In the genomic region with DNA sequence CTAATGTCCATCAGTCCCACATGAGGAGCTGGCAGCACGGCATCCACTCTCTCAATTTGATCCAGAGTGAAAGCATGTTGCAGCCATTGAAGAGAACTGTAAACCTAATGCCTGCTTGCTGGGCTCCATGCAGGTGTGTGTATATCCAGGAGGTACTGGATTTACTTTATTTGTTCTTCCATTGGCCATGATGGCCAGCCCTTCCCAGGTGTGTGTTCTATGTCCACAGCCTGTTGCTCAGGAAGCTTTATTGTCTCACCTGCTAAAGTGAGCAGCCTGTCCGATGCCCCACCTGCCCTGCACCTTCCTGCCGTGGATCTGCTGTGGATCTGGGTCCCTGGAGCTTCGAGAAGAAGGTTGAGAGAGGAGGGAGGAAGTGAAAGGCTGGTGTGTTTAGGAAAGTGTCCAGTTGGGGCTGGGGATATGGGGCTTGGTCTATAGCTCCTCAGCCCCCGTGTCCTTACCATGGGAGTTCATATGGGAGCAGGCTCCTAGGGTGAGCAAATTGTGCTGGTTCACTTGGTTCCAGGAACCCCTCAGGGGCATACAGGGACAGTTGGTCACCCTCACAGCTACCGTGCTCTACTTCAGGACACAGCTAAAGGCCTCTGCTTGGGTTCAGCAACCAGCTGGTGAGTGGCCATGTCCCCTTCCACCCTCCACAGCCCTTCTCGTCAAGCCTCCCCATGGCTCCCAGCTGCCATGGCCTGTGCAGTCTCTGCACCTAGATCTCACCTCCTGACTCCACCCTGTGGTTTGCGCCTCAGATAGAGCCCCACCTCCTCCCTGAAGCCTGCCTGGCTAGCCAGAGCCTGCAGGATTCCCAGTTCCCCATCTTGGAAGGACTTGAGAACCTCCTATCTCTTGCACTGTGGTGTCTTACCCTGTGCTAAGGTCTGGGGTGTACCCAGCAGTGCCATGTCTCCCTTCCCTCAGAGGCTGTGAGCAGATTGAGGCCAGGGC, we compare ENCODE assay signal across 20 cellular contexts. TPM values are rescaled to one million over a fixed set of nuclear protein-coding genes. Genes with fewer than 3 reads are reported as not detected.
DNase-seq lines count a peak whose midpoint lies in the region; ATAC-seq and TF ChIP-seq lines count a peak whose summit lies in the region.
"Had no signal": no experiment of that assay in that cellular context is flagged by ENCODE, and none has a peak within 500 bp of the region (broad histone marks: within the 10 kb centered on the region; RNA-seq: fewer than 3 reads in every experiment).

No MANE protein-coding gene starts in this region.

- TF ChIP-seq CTCF in CD14-positive monocyte (IDR thresholded peaks at IDR 0.05) (no peak), endodermal cell (conservative IDR thresholded peaks at IDR 0.05) (no peak), left lung (IDR thresholded peaks at IDR 0.05) (no peak), thyroid gland (IDR thresholded peaks at IDR 0.05) (no peak)

- H3K9me3 ChIP-seq in endodermal cell (ENCODE audit: control insufficient read depth, low read length) (peaks cover 17% of the 10 kb centered on the region), left lung (peaks cover 0 to 12% of the 10 kb centered on the region in 2 donors), thyroid gland (no peaks in the 10 kb centered on the region)

- no peaks in the 10 kb centered on the region for H3K27me3 ChIP-seq in endodermal cell (ENCODE audit: control insufficient read depth, insufficient read depth, low read length, poor library complexity, severe bottlenecking)
- H3K27me3 ChIP-seq in left lung = peaks cover 0 to 27% of the 10 kb centered on the region in 2 donors
- no peaks in the 10 kb centered on the region for H3K27me3 ChIP-seq in thyroid gland
- H3K27me3 ChIP-seq: BLaER1 had no signal

- H3K4me3 ChIP-seq in endodermal cell (ENCODE audit: low read length) = peak overlapping the region; percentile 56
- H3K4me3 ChIP-seq in left lung = no peak overlapping the region
- H3K4me3 ChIP-seq in thyroid gland (replicated peaks in 1 of 3) = no peak overlapping the region
- H3K4me3 ChIP-seq: BLaER1 had no signal

- H3K36me3 ChIP-seq in endodermal cell (ENCODE audit: control insufficient read depth, insufficient read depth, low read length) (no peaks in the 10 kb centered on the region), left lung (peaks cover 0 to 3% of the 10 kb centered on the region in 2 donors), thyroid gland (no peaks in the 10 kb centered on the region)

- H3K9ac ChIP-seq in endodermal cell (ENCODE audit: extremely low read depth, low read length, poor library complexity, severe bottlenecking) = no peak overlapping the region
- H3K9ac ChIP-seq: BLaER1 had no signal

- H3K27ac Mint-ChIP-seq in CD14-positive monocyte = peak overlapping the region in 4 of 7 donors; percentile 20 to 79 (median 69)
- no peak overlapping the region for H3K27ac Mint-ChIP-seq in endodermal cell
- H3K27ac Mint-ChIP-seq: IgD-negative memory B cell had no signal

- H3K9me3 Mint-ChIP-seq in CD14-positive monocyte (peaks cover 11 to 17% (median 14%) of the 10 kb centered on the region in 7 donors), endodermal cell (peaks cover 15% of the 10 kb centered on the region)

- TF ChIP-seq POLR2A in thyroid gland (IDR thresholded peaks at IDR 0.05) = no peak

- H3K27me3 Mint-ChIP-seq in CD14-positive monocyte (ENCODE audit: low read depth in 3 of 3) (peaks cover 0 to 2% (median 0%) of the 10 kb centered on the region in 3 donors), endodermal cell (ENCODE audit: insufficient read depth) (peaks cover 7% of the 10 kb centered on the region)
- H3K27me3 Mint-ChIP-seq: IgD-negative memory B cell had no signal

- 92 to 94% methylated on average over 5 to 8 of the region's 8 CpGs for WGBS in endodermal cell (ENCODE audit: insufficient coverage in 1 of 2, insufficient read length in 1 of 2), 2 experiments
- WGBS in thyroid gland, 2 donors = 89 to 90% methylated on average over 8 of the region's 8 CpGs

- DNase-seq in DMS153 (lab: John Stamatoyannopoulos, UW) (peak; percentile 70), DMS153 treated with DMSO at 0.1 percent for 48 hours (lab: John Stamatoyannopoulos, UW; ENCODE audit: unreplicated experiment) (no peak), CD14-positive monocyte (ENCODE audit: low spot score) (no peak), NCI-H69 (lab: John Stamatoyannopoulos, UW) (peak; percentile 22), endodermal cell (no peak), left lung (no peak), thyroid gland (no peak)
- DNase-seq: COR-L47, NCI-H2029 treated with DMSO at 0.1 percent for 48 hours, NCI-H2171 treated with DMSO at 0.1 percent for 48 hours, OCI-M1, SHP77 treated with DMSO at 0.1 percent for 48 hours had no signal

- H3K4me1 Mint-ChIP-seq in CD14-positive monocyte (peaks cover 68% of the 10 kb centered on the region), endodermal cell (peaks cover 11% of the 10 kb centered on the region)

- H3K4me1 ChIP-seq in endodermal cell (ENCODE audit: control insufficient read depth, insufficient read depth, low read length) (peaks cover 3% of the 10 kb centered on the region), left lung (peaks cover 0 to 20% of the 10 kb centered on the region in 2 donors), thyroid gland (no peaks in the 10 kb centered on the region)

- H3K27ac ChIP-seq in endodermal cell (ENCODE audit: low read depth, low read length) (no peak overlapping the region), left lung (no peak overlapping the region), thyroid gland (no peak overlapping the region)
- H3K27ac ChIP-seq: 22Rv1, BLaER1, HL-60 had no signal

- ATAC-seq in left lung = no peak
- ATAC-seq in GM21360 (IDR thresholded peaks at IDR 0.05; ENCODE audit: unreplicated experiment) = no peak

- H3K36me3 Mint-ChIP-seq in CD14-positive monocyte (peaks cover 7% of the 10 kb centered on the region in 2 donors), endodermal cell (ENCODE audit: low read depth) (no peaks in the 10 kb centered on the region)
- H3K36me3 Mint-ChIP-seq: IgD-negative memory B cell had no signal

- H3K4me3 Mint-ChIP-seq in CD14-positive monocyte (no peak overlapping the region), endodermal cell (no peak overlapping the region)
- H3K4me3 Mint-ChIP-seq: IgD-negative memory B cell had no signal

- intact Hi-C loops in CD14-positive monocyte (cut with micrococcal nuclease) = loop anchor here (5.0 to 10.0 kb wide), 2 partner anchors 39 to 97 kb away; partner anchors contain the start of genes TREM1 (in 1 of the 2) and TREML4 (in 1 of the 2)
- intact Hi-C loops in left lung (cut with DNase I) = no loop called here
- intact Hi-C loops in thyroid gland (cut with DNase I) = no loop called here

RNA-seq across cellular contexts. Expression of gene TREML2, which starts 12.7 kb away (rescaled TPM):
- polyA plus RNA-seq in CD14-positive monocyte = 1 to 10 TPM in 1 of 2 donors, under 1 TPM in 1; 0.89 to 1.1 TPM
- total RNA-seq in endodermal cell (not detected), left lung (1 to 10 TPM in 1 of 2 donors, under 1 TPM in 1; 0.32 to 3.2 TPM), thyroid gland (not detected)
- not detected for polyA plus RNA-seq in endodermal cell (2013, experiment 1 of 2)
- polyA plus RNA-seq in endodermal cell (2013, experiment 2 of 2) = not detected
- total RNA-seq: NCI-H460, RPMI7951 had no signal
- polyA plus RNA-seq: AG04450 had no signal

RNA-seq across cellular contexts. Expression of gene TREM2, which starts 25.3 kb away (rescaled TPM):
- under 1 TPM; 0.54 to 0.78 TPM for polyA plus RNA-seq in CD14-positive monocyte
- total RNA-seq in endodermal cell (not detected), left lung (10 to 100 TPM; 16.2 to 29.2 TPM), thyroid gland (1 to 10 TPM in 3 of 4 donors, not detected in 1; 1.0 to 4.1 (median 1.7) TPM)
- not detected for polyA plus RNA-seq in endodermal cell (2013, experiment 1 of 2)
- polyA plus RNA-seq in endodermal cell (2013, experiment 2 of 2) = not detected
- total RNA-seq: NCI-H460, RPMI7951 had no signal
- polyA plus RNA-seq: IgD-negative memory B cell had no signal

RNA-seq across cellular contexts. Expression of gene TREML1, which starts 34.1 kb away (rescaled TPM):
- polyA plus RNA-seq in CD14-positive monocyte = 1 to 10 TPM; 2.6 to 3.6 TPM
- total RNA-seq in endodermal cell (under 1 TPM; 0.31 to 0.53 TPM), left lung (under 1 TPM; 0.87 to 0.92 TPM), thyroid gland (not detected)
- not detected for polyA plus RNA-seq in endodermal cell (2013, experiment 1 of 2)
- polyA plus RNA-seq in endodermal cell (2013, experiment 2 of 2) = not detected
- total RNA-seq: NCI-H460, RPMI7951 had no signal
- polyA plus RNA-seq: AG04450 had no signal

RNA-seq across cellular contexts. Expression of gene TREML4, which starts 39.9 kb away (rescaled TPM):
- not detected for polyA plus RNA-seq in CD14-positive monocyte
- total RNA-seq in endodermal cell = not detected
- polyA plus RNA-seq in endodermal cell (2013, experiment 1 of 2) = not detected
- polyA plus RNA-seq in endodermal cell (2013, experiment 2 of 2) = not detected
- total RNA-seq in left lung = under 1 TPM in 1 of 2 donors, not detected in 1; 0.32 TPM
- total RNA-seq in thyroid gland = not detected
- total RNA-seq: NCI-H460, RPMI7951 had no signal
- polyA plus RNA-seq: AG04450 had no signal

Comparison
In these comparisons a context has a peak if more than half of its experiments do, and no peak if none do; other contexts are left out.
1. DNase-seq: peak in DMS153 (single experiment) and NCI-H69 (single experiment); none in DMS153 treated with DMSO at 0.1 percent for 48 hours (single experiment), CD14-positive monocyte (single experiment), endodermal cell (single experiment), left lung (0 of 2) and thyroid gland (0 of 2).
2. intact Hi-C loops: an anchor here in CD14-positive monocyte (5.0 to 10.0 kb wide); none called in left lung and thyroid gland.